ENCODE assay signal across 12 cellular contexts in genomic region chr17:29243792-29244191, GRCh38. TPM values are rescaled to one million over a fixed set of nuclear protein-coding genes. Genes with fewer than 3 reads are reported as not detected.
DNase-seq lines count a peak whose midpoint lies in the region; ATAC-seq, FAIRE-seq and TF ChIP-seq lines count a peak whose summit lies in the region.
"Had no signal": no experiment of that assay in that cellular context is flagged by ENCODE, and none has a peak within 500 bp of the region (broad histone marks: within the 10 kb centered on the region; RNA-seq: fewer than 3 reads in every experiment).

No MANE protein-coding gene starts in this region.

- H3K9ac ChIP-seq in astrocyte (ENCODE audit: low read length) (no peak overlapping the region), HepG2 (ENCODE audit: insufficient read depth, low read depth, low read length) (no peak overlapping the region)

- no peaks in the 10 kb centered on the region for H3K9me3 Mint-ChIP-seq in astrocyte (ENCODE audit: unreplicated experiment)

- POLR2A ChIA-PET in HepG2 (lab: Yijun Ruan, JAX), result no interaction called here

- CTCF ChIA-PET in HepG2 (lab: Yijun Ruan, JAX; ENCODE audit: low intra/inter-chr PET ratio, low total read pairs), result interaction anchor here (1.1 kb wide), 1 partner anchor 47 kb away, joined by 6 read pairs; no protein-coding TSS in a partner anchor

- peaks cover 16% of the 10 kb centered on the region for H3K4me1 Mint-ChIP-seq in astrocyte (ENCODE audit: low read depth, unreplicated experiment)

- TF ChIP-seq CTCF in astrocyte (IDR thresholded peaks at IDR 0.05; ENCODE audit: insufficient read depth, low read depth, low read length) (peak; percentile 41), HepG2 (CRISPR knock-in tag; IDR thresholded peaks at IDR 0.05) (peak; percentile 54)

- H2AFZ ChIP-seq in astrocyte (ENCODE audit: low read depth, low read length), result peak overlapping the region; percentile 54
- H2AFZ ChIP-seq in HepG2 (ENCODE audit: low read length), result no peak overlapping the region

- H3K36me3 ChIP-seq in astrocyte (ENCODE audit: insufficient read depth, low read length) (no peaks in the 10 kb centered on the region), HepG2 (replicated peaks in 1 of 2; ENCODE audit: control insufficient read depth in 1 of 2, insufficient read depth in 2 of 2, low read length in 2 of 2) (no peaks in the 10 kb centered on the region)

- H4K20me1 ChIP-seq in astrocyte (ENCODE audit: insufficient read depth, low read length) (no peaks in the 10 kb centered on the region), HepG2 (ENCODE audit: insufficient read depth, low read length) (no peaks in the 10 kb centered on the region)

- no peaks in the 10 kb centered on the region for H3K27me3 ChIP-seq in astrocyte (ENCODE audit: insufficient read depth, low read length)
- H3K27me3 ChIP-seq in HepG2 (ENCODE audit: control insufficient read depth in 1 of 2, insufficient read depth in 2 of 2, low read length in 2 of 2), result no peaks in the 10 kb centered on the region

- H3K27ac ChIP-seq in astrocyte (ENCODE audit: low read depth, low read length) (no peak overlapping the region), HepG2 (ENCODE audit: extremely low read length, insufficient read depth, low read length) (no peak overlapping the region)
- H3K27ac ChIP-seq: skin epidermis had no signal

- no peak overlapping the region for H3K4me3 ChIP-seq in Jurkat, Clone E6-1 (ENCODE audit: low read length)
- H3K4me3 ChIP-seq in astrocyte (ENCODE audit: insufficient read depth, low read depth, low read length) (no peak overlapping the region), HepG2 (replicated peaks in 1 of 3; ENCODE audit: insufficient read depth in 1 of 3, low read depth in 2 of 3, low read length in 3 of 3) (no peak overlapping the region)
- H3K4me3 ChIP-seq: skin epidermis had no signal

- no TSS peak for BruUV-seq in HepG2 (replicated peaks; lab: Mats Ljungman, UMichigan)

- H3K27me3 Mint-ChIP-seq in astrocyte (ENCODE audit: low read depth, unreplicated experiment), result no peaks in the 10 kb centered on the region

- intact Hi-C loops in HepG2 (cut with micrococcal nuclease; ENCODE audit: unreplicated experiment), result no loop called here

- H3K4me2 ChIP-seq in astrocyte (ENCODE audit: low read length), result no peak overlapping the region
- H3K4me2 ChIP-seq in HepG2 (ENCODE audit: low read depth, low read length), result no peak overlapping the region

- in situ Hi-C loops in HepG2 (cut with HindIII; ENCODE audit: extremely low pct_ligation_motif_present, low pct_unique_long_range_greater_than_20kb), result no loop called here

- WGBS in HepG2 (ENCODE audit: low lambda C conversion rate), result 3% methylated on average over 3 of the region's 4 CpGs

- no peak for TF ChIP-seq RAD21 in HepG2 (CRISPR knock-in tag; IDR thresholded peaks at IDR 0.05)

- H3K27ac Mint-ChIP-seq in astrocyte (ENCODE audit: unreplicated experiment), result no peak overlapping the region

- peaks cover 24% of the 10 kb centered on the region for H3K4me1 ChIP-seq in astrocyte (ENCODE audit: insufficient read depth, low read length)
- peaks cover 14% of the 10 kb centered on the region for H3K4me1 ChIP-seq in HepG2 (ENCODE audit: insufficient read depth, low read length)

- no peak overlapping the region for H3K4me3 Mint-ChIP-seq in astrocyte (ENCODE audit: unreplicated experiment)

- TF ChIP-seq EP300 in HepG2 (IDR thresholded peaks at IDR 0.05; ENCODE audit: low read depth in 2 of 2, low read length in 2 of 2) (no peak), HepG2 (CRISPR knock-in tag; IDR thresholded peaks at IDR 0.05; ENCODE audit: borderline replicate concordance) (no peak)

- DNase-seq in ELR (ENCODE audit: low read depth), result peak; percentile 68
- DNase-seq in Jurkat, Clone E6-1 (ENCODE audit: low read depth, low spot score), result peak; percentile 20
- no peak for DNase-seq in astrocyte (ENCODE audit: low read depth)
- peak; percentile 30 for DNase-seq in HepG2 (ENCODE audit: low spot score)
- DNase-seq in middle frontal gyrus (ENCODE audit: extremely low spot score, low spot score), result no peak
- DNase-seq: NCI-H1417 had no signal

- H3K9me3 ChIP-seq in astrocyte (ENCODE audit: insufficient read depth, low read depth, low read length), result no peaks in the 10 kb centered on the region
- no peaks in the 10 kb centered on the region for H3K9me3 ChIP-seq in HepG2 (ENCODE audit: low read length)

- peak; percentile 70 for ATAC-seq in HepG2
- no peak for ATAC-seq in GM21381 (IDR thresholded peaks at IDR 0.05; ENCODE audit: unreplicated experiment)
- no peak for ATAC-seq in HG03571 (IDR thresholded peaks at IDR 0.05; ENCODE audit: unreplicated experiment)
- no peak for ATAC-seq in HG02623 (IDR thresholded peaks at IDR 0.05; ENCODE audit: unreplicated experiment)
- ATAC-seq: esophagus mucosa had no signal

- H3K36me3 Mint-ChIP-seq in astrocyte (ENCODE audit: low read depth, unreplicated experiment), result no peaks in the 10 kb centered on the region

- TF ChIP-seq POLR2A in HepG2 (IDR thresholded peaks at IDR 0.05; ENCODE audit: insufficient read depth in 1 of 2, low read depth in 2 of 2, low read length in 2 of 2), result no peak

- no peak for FAIRE-seq in astrocyte (lab: Jason Lieb, UNC)
- peak; percentile 76 for FAIRE-seq in HepG2 (lab: Jason Lieb, UNC)

- H3K79me2 ChIP-seq in astrocyte (ENCODE audit: insufficient read depth, low read length), result no peaks in the 10 kb centered on the region
- no peaks in the 10 kb centered on the region for H3K79me2 ChIP-seq in HepG2 (ENCODE audit: insufficient read depth, low read length)

TF ChIP-seq in HepG2, 621 proteins besides CTCF, POLR2A, EP300 and RAD21:
- TF ChIP-seq STAG1 (CRISPR knock-in tag; IDR thresholded peaks at IDR 0.05) (peak; percentile 41), ZBTB20 (CRISPR knock-in tag; IDR thresholded peaks at IDR 0.05; ENCODE audit: borderline replicate concordance, low read depth) (no peak), ZNF256 (CRISPR knock-in tag; conservative IDR thresholded peaks at IDR 0.05) (no peak), ZNF850 (CRISPR knock-in tag; conservative IDR thresholded peaks at IDR 0.05) (no peak), ZNF441 (CRISPR knock-in tag; IDR thresholded peaks at IDR 0.05; ENCODE audit: borderline replicate concordance) (no peak), ZNF776 (CRISPR knock-in tag; IDR thresholded peaks at IDR 0.05) (no peak), POLR2AphosphoS5 (IDR thresholded peaks at IDR 0.05; ENCODE audit: low read depth, low read length) (no peak), ZKSCAN5 (CRISPR knock-in tag; IDR thresholded peaks at IDR 0.05) (no peak), MYC (CRISPR knock-in tag; IDR thresholded peaks at IDR 0.05; ENCODE audit: borderline replicate concordance) (no peak)
TF ChIP-seq in HepG2: peak in this region for 1.

RNA-seq across cellular contexts. Expression of gene CRYBA1, which starts 2.9 kb away (rescaled TPM):
- not detected for polyA plus RNA-seq in Jurkat, Clone E6-1 (2012; ENCODE audit: insufficient read depth, insufficient read length)
- total RNA-seq in astrocyte (not detected in 2 replicates), HepG2 (2016; rRNA removed; fragmentation: Illumina TruSeq; extraction: Trizol) (not detected in 2 replicates)
- total RNA-seq in HepG2 (2016; cell fraction: cytosol; rRNA removed; fragmentation: Illumina TruSeq; extraction: Trizol; ENCODE audit: low read depth), result not detected in 2 replicates
- total RNA-seq in HepG2 (2016; cell fraction: insoluble cytoplasmic fraction; rRNA removed; fragmentation: Illumina TruSeq; extraction: Trizol), result not detected in 2 replicates
- total RNA-seq in HepG2 (2016; cell fraction: membrane; rRNA removed; fragmentation: Illumina TruSeq; extraction: Trizol), result not detected in 2 replicates
- not detected in 2 replicates for total RNA-seq in HepG2 (2016; cell fraction: nucleus; rRNA removed; fragmentation: Illumina TruSeq; extraction: Trizol)
- polyA plus RNA-seq in HepG2 (2011; rRNA removed), result not detected in 2 replicates
- not detected in 2 replicates for polyA plus RNA-seq in HepG2 (2011; cell fraction: cytosol; rRNA removed)
- not detected in 2 replicates for polyA plus RNA-seq in HepG2 (2011; cell fraction: nucleus; rRNA removed)
- polyA plus RNA-seq in HepG2 (2012), result not detected in 2 replicates
- not detected in 2 replicates for polyA plus RNA-seq in HepG2 (2016; cell fraction: cytosol; fragmentation: Illumina TruSeq; extraction: Trizol; ENCODE audit: low read depth)
- not detected in 2 replicates for polyA plus RNA-seq in HepG2 (2016; cell fraction: insoluble cytoplasmic fraction; fragmentation: Illumina TruSeq; extraction: Trizol; ENCODE audit: low read depth)
- polyA plus RNA-seq in HepG2 (2016; cell fraction: membrane; fragmentation: Illumina TruSeq; extraction: Trizol; ENCODE audit: low read depth), result not detected in 2 replicates
- not detected in 2 replicates for polyA plus RNA-seq in HepG2 (2016; cell fraction: nucleus; fragmentation: Illumina TruSeq; extraction: Trizol; ENCODE audit: insufficient read depth, low read depth)
- polyA minus RNA-seq in HepG2 (2011; rRNA and poly(A)+ RNA removed; ENCODE audit: low replicate concordance), result not detected in 2 replicates
- polyA minus RNA-seq in HepG2 (2011; cell fraction: cytosol; rRNA and poly(A)+ RNA removed), result not detected in 2 replicates
- polyA minus RNA-seq in HepG2 (2011; cell fraction: nucleus; rRNA and poly(A)+ RNA removed), result not detected in 2 replicates
- total RNA-seq: activated CD8-positive, alpha-beta memory T cell treated with anti-CD3 and anti-CD28 coated beads for 36 hours; esophagus mucosa had no signal

RNA-seq across cellular contexts. Expression of gene NUFIP2, which starts 50.2 kb away (rescaled TPM):
- polyA plus RNA-seq in Jurkat, Clone E6-1 (2012; ENCODE audit: insufficient read depth, insufficient read length), result 37.0 TPM
- 73.7 and 79.8 TPM in 2 replicates for total RNA-seq in astrocyte
- 30.8 and 51.1 TPM in 2 replicates for total RNA-seq in HepG2 (2016; rRNA removed; fragmentation: Illumina TruSeq; extraction: Trizol)
- 3.3 and 4.4 TPM in 2 replicates for total RNA-seq in HepG2 (2016; cell fraction: cytosol; rRNA removed; fragmentation: Illumina TruSeq; extraction: Trizol; ENCODE audit: low read depth)
- 33.9 and 51.5 TPM in 2 replicates for total RNA-seq in HepG2 (2016; cell fraction: insoluble cytoplasmic fraction; rRNA removed; fragmentation: Illumina TruSeq; extraction: Trizol)
- 12.2 and 14.5 TPM in 2 replicates for total RNA-seq in HepG2 (2016; cell fraction: membrane; rRNA removed; fragmentation: Illumina TruSeq; extraction: Trizol)
- 29.2 and 31.4 TPM in 2 replicates for total RNA-seq in HepG2 (2016; cell fraction: nucleus; rRNA removed; fragmentation: Illumina TruSeq; extraction: Trizol)
- 7.2 and 10.3 TPM in 2 replicates for polyA plus RNA-seq in HepG2 (2011; rRNA removed)
- 4.2 and 7.1 TPM in 2 replicates for polyA plus RNA-seq in HepG2 (2011; cell fraction: cytosol; rRNA removed)
- 26.3 and 51.8 TPM in 2 replicates for polyA plus RNA-seq in HepG2 (2011; cell fraction: nucleus; rRNA removed)
- polyA plus RNA-seq in HepG2 (2012), result 13.6 and 17.8 TPM in 2 replicates
- polyA plus RNA-seq in HepG2 (2016; cell fraction: cytosol; fragmentation: Illumina TruSeq; extraction: Trizol; ENCODE audit: low read depth), result 0.59 and 0.75 TPM in 2 replicates
- polyA plus RNA-seq in HepG2 (2016; cell fraction: insoluble cytoplasmic fraction; fragmentation: Illumina TruSeq; extraction: Trizol; ENCODE audit: low read depth), result 27.2 and 28.3 TPM in 2 replicates
- polyA plus RNA-seq in HepG2 (2016; cell fraction: membrane; fragmentation: Illumina TruSeq; extraction: Trizol; ENCODE audit: low read depth), result 3.1 TPM in 2 replicates
- 32.0 and 35.0 TPM in 2 replicates for polyA plus RNA-seq in HepG2 (2016; cell fraction: nucleus; fragmentation: Illumina TruSeq; extraction: Trizol; ENCODE audit: insufficient read depth, low read depth)
- polyA minus RNA-seq in HepG2 (2011; rRNA and poly(A)+ RNA removed; ENCODE audit: low replicate concordance), result 16.2 and 48.5 TPM in 2 replicates
- polyA minus RNA-seq in HepG2 (2011; cell fraction: cytosol; rRNA and poly(A)+ RNA removed), result 18.9 and 19.5 TPM in 2 replicates
- polyA minus RNA-seq in HepG2 (2011; cell fraction: nucleus; rRNA and poly(A)+ RNA removed), result 25.1 and 29.7 TPM in 2 replicates

Comparison
In these comparisons a context has a peak if more than half of its experiments do, and no peak if none do; other contexts are left out.
1. DNase-seq: peak in ELR (single experiment), Jurkat, Clone E6-1 (single experiment) and HepG2 (single experiment); none in astrocyte (single experiment) and middle frontal gyrus (single experiment).